ENCODE assay signal across 19 cellular contexts in the genomic region with DNA sequence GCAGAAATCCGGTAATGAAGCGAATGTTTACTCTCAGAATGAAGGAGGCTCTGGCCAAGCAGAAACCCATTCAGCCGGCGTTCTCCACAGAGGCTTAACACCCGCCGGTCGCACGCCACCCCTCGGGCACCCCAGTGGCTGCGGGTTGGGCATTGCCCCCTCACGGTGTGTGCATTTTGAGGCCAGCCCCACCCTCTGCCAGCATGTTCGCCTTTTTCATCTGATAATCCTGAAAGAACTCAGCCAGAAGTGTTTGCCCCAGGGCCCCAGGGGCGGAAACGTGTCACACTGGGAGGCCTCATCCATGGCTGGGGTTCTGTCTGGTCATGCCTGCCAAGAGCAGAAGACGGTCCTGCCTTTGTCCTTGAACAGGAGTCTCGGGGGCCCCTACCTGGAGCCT. TPM values are rescaled to one million over a fixed set of nuclear protein-coding genes. Genes with fewer than 3 reads are reported as not detected.
DNase-seq lines count a peak whose midpoint lies in the region; ATAC-seq and TF ChIP-seq lines count a peak whose summit lies in the region.
"Had no signal": no experiment of that assay in that cellular context is flagged by ENCODE, and none has a peak within 500 bp of the region (broad histone marks: within the 10 kb centered on the region; RNA-seq: fewer than 3 reads in every experiment).

No MANE protein-coding gene starts in this region.

- no TSS peak for BruUV-seq in A673 (replicated peaks; lab: Mats Ljungman, UMichigan)
- BruUV-seq in Panc1 (replicated peaks; lab: Mats Ljungman, UMichigan) = TSS peak; percentile 74

- DNase-seq in A673 (ENCODE audit: low spot score) = peak; percentile 42
- no peak for DNase-seq in Panc1 (ENCODE audit: low read depth, low spot score)
- DNase-seq in hepatocyte (ENCODE audit: low spot score) = no peak
- DNase-seq in amniotic stem cell (lab: John Stamatoyannopoulos, UW) = no peak
- DNase-seq in NCI-H1930 (lab: John Stamatoyannopoulos, UW) = no peak
- DNase-seq in NCI-H748 (lab: John Stamatoyannopoulos, UW; ENCODE audit: unreplicated experiment) = no peak
- DNase-seq: activated CD4-positive, alpha-beta T cell treated with anti-CD3 and anti-CD28 coated beads for 36 hours; CD4-positive, alpha-beta T cell; H9; KBM-7; NCI-H1048; NCI-H748 treated with DMSO at 0.1 percent for 48 hours; OCI-M1; stimulated activated CD4-positive, alpha-beta T cell treated with anti-CD3 and anti-CD28 coated beads, Interleukin-1b, Interleukin-23, amount 100 ng/mL, for 48 hours; stimulated activated naive CD8-positive, alpha-beta T cell treated with anti-CD3 and anti-CD28 coated beads, Interleukin-15, amount 100 ng/mL, for 72 hours had no signal

- CTCF ChIA-PET in A673 (lab: Charles Lee) (no interaction called here), HEK293 (lab: Yijun Ruan, JAX) (no interaction called here), Panc1 (lab: Charles Lee) (no interaction called here)

- H3K27ac ChIP-seq in A673 (ENCODE audit: low read depth, low read length, poor library complexity, severe bottlenecking) = no peak overlapping the region
- H3K27ac ChIP-seq in HEK293 (ENCODE audit: extremely low read depth, low read depth, low read length) = peak overlapping the region; percentile 50
- H3K27ac ChIP-seq in Panc1 (ENCODE audit: low read length) = no peak overlapping the region
- peak overlapping the region; percentile 43 for H3K27ac ChIP-seq in hepatocyte

- H4K20me1 ChIP-seq in hepatocyte (ENCODE audit: insufficient read depth, poor library complexity, severe bottlenecking) = no peaks in the 10 kb centered on the region

- TF ChIP-seq CTCF in A673 (conservative IDR thresholded peaks at IDR 0.05; ENCODE audit: low read depth, low read length) = no peak
- no peak for TF ChIP-seq CTCF in HEK293 (tag by site-specific recombination; IDR thresholded peaks at IDR 0.05)
- TF ChIP-seq CTCF in Panc1 (IDR thresholded peaks at IDR 0.05) = no peak
- TF ChIP-seq CTCF in hepatocyte (IDR thresholded peaks at IDR 0.05; ENCODE audit: poor library complexity) = no peak

- H3K4me1 ChIP-seq in A673 (ENCODE audit: insufficient read depth, low read length, poor library complexity, severe bottlenecking) (peaks cover 4% of the 10 kb centered on the region), HEK293 (ENCODE audit: control insufficient read depth, insufficient read depth, low read length) (peaks cover 2% of the 10 kb centered on the region; the same call in 1 of the 2 replicates), Panc1 (ENCODE audit: control insufficient read depth, insufficient read depth, low read length) (no peaks in the 10 kb centered on the region), hepatocyte (ENCODE audit: insufficient read depth) (peaks cover 12% of the 10 kb centered on the region)

- no peak overlapping the region for H3K4me3 ChIP-seq in A673 (ENCODE audit: low read depth, low read length, poor library complexity, severe bottlenecking)
- no peak overlapping the region for H3K4me3 ChIP-seq in HEK293 (ENCODE audit: low read depth, low read length)
- H3K4me3 ChIP-seq in Panc1 (ENCODE audit: low read depth in 2 of 2, low read length in 2 of 2) = no peak overlapping the region
- no peak overlapping the region for H3K4me3 ChIP-seq in hepatocyte

- in situ Hi-C loops in Panc1 (cut with HindIII; ENCODE audit: low pct_unique_long_range_greater_than_20kb, low sequenced_read_pairs) = no loop called here

- H3K9me3 ChIP-seq in A673 (ENCODE audit: low read depth, low read length, poor library complexity, severe bottlenecking) = no peaks in the 10 kb centered on the region
- no peaks in the 10 kb centered on the region for H3K9me3 ChIP-seq in HEK293 (ENCODE audit: control insufficient read depth, insufficient read depth, low read depth, low read length)
- H3K9me3 ChIP-seq in Panc1 (ENCODE audit: control insufficient read depth, insufficient read depth, low read depth, low read length) = no peaks in the 10 kb centered on the region
- H3K9me3 ChIP-seq in hepatocyte (ENCODE audit: low read depth) = no peaks in the 10 kb centered on the region

- intact Hi-C loops in A673 (cut with micrococcal nuclease; ENCODE audit: unreplicated experiment) = no loop called here
- intact Hi-C loops in Panc1 (cut with micrococcal nuclease; ENCODE audit: unreplicated experiment) = no loop called here

- no peaks in the 10 kb centered on the region for H3K36me3 ChIP-seq in A673 (ENCODE audit: insufficient read depth, low read length, poor library complexity, severe bottlenecking)
- H3K36me3 ChIP-seq in HEK293 (ENCODE audit: control insufficient read depth in 2 of 2, insufficient read depth in 1 of 2, low read length in 2 of 2) = peaks cover 0 to 5% of the 10 kb centered on the region in 2 experiments; a peak in 2 of 3 replicates
- no peaks in the 10 kb centered on the region for H3K36me3 ChIP-seq in Panc1 (ENCODE audit: control insufficient read depth, insufficient read depth, low read length)
- no peaks in the 10 kb centered on the region for H3K36me3 ChIP-seq in hepatocyte (replicated peaks; ENCODE audit: insufficient read depth, low read depth)

- no peak overlapping the region for H2AFZ ChIP-seq in hepatocyte

- WGBS in hepatocyte (ENCODE audit: low lambda C conversion rate, missing lambda C conversion rate) = 71% methylated on average over 16 of the region's 16 CpGs

- POLR2A ChIA-PET in A673 (lab: Charles Lee; ENCODE audit: low non-redundant PET) = no interaction called here
- POLR2A ChIA-PET in HEK293 (lab: Yijun Ruan, JAX) = interaction anchor here (0.7 kb wide), 1 partner anchor 136 kb away, joined by 5 read pairs; no protein-coding TSS in a partner anchor
- POLR2A ChIA-PET in Panc1 (lab: Charles Lee) = no interaction called here

- no peak for ATAC-seq in Panc1
- ATAC-seq in GM21528 (IDR thresholded peaks at IDR 0.05; ENCODE audit: low FRiP score, unreplicated experiment) = no peak
- ATAC-seq: activated CD4-positive, alpha-beta T cell treated with anti-CD3 and anti-CD28 coated beads for 36 hours; stimulated activated naive CD8-positive, alpha-beta T cell treated with anti-CD3 and anti-CD28 coated beads, Interleukin-15, amount 100 ng/mL, for 72 hours had no signal

- H3K9me2 ChIP-seq in hepatocyte (replicated peaks; ENCODE audit: insufficient read depth) = no peaks in the 10 kb centered on the region

- H3K79me2 ChIP-seq in hepatocyte = no peaks in the 10 kb centered on the region

- H3K27me3 ChIP-seq in A673 (replicated peaks; ENCODE audit: insufficient read depth, low read depth, low read length, poor library complexity) (no peaks in the 10 kb centered on the region), Panc1 (ENCODE audit: control insufficient read depth, insufficient read depth, low read length) (no peaks in the 10 kb centered on the region), hepatocyte (no peaks in the 10 kb centered on the region)

- H3K4me2 ChIP-seq in hepatocyte = no peak overlapping the region

TF ChIP-seq in HEK293, 187 proteins besides CTCF, POLR2A, EP300 and RAD21:
- TF ChIP-seq ZBTB20 (tag by site-specific recombination; IDR thresholded peaks at IDR 0.05) (no peak), ZIC2 (tag by site-specific recombination; IDR thresholded peaks at IDR 0.05) (peak; percentile 95), ZNF24 (tag by site-specific recombination; IDR thresholded peaks at IDR 0.05) (no peak), ZBTB49 (tag by site-specific recombination; IDR thresholded peaks at IDR 0.05; ENCODE audit: low read depth) (no peak)
- TF ChIP-seq, protein P1, sequence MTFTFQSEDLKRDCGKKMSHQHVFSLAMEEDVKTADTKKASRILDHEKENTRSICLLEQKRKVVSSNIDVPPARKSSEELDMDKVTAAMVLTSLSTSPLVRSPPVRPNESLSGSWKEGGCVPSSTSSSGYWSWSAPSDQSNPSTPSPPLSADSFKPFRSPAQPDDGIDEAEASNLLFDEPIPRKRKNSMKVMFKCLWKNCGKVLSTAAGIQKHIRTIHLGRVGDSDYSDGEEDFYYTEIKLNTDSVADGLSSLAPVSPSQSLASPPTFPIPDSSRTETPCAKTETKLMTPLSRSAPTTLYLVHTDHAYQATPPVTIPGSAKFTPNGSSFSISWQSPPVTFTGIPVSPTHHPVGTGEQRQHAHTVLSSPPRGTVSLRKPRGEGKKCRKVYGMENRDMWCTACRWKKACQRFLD (tag by site-specific recombination; IDR thresholded peaks at IDR 0.05) = no peak

RNA-seq across cellular contexts. Expression of gene COMP, which starts 34.2 kb away (rescaled TPM):
- not detected in 2 replicates for total RNA-seq in A673 (2021)
- 0.69 TPM for total RNA-seq in Panc1 (2021; ENCODE audit: unreplicated experiment)
- polyA plus RNA-seq in Panc1 (2012; ENCODE audit: insufficient read length) = 0.80 TPM
- total RNA-seq in hepatocyte = 2.8 and 3.0 TPM in 2 replicates
- polyA plus RNA-seq in hepatocyte = 12.5 and 16.3 TPM in 2 replicates
- total RNA-seq: activated CD4-positive, alpha-beta T cell treated with anti-CD3 and anti-CD28 coated beads for 36 hours; activated T-helper 2 cell treated with anti-CD3 and anti-CD28 coated beads, Interferon-gamma antibody, Interleukin-2, Interleukin-4, amounts not matched to agents 10 μg/mL and 5 μg/mL and 100 μg/mL, durations not matched to agents 14 hours and 24 hours and 36 hours; CD4-positive, alpha-beta T cell; dermis microvascular lymphatic vessel endothelial cell had no signal

Comparison
In these comparisons a context has a peak if more than half of its experiments do, and no peak if none do; other contexts are left out.
1. H3K27ac ChIP-seq: peak in HEK293 (single experiment) and hepatocyte (single experiment); none in A673 (single experiment) and Panc1 (single experiment).